In the genomic region with DNA sequence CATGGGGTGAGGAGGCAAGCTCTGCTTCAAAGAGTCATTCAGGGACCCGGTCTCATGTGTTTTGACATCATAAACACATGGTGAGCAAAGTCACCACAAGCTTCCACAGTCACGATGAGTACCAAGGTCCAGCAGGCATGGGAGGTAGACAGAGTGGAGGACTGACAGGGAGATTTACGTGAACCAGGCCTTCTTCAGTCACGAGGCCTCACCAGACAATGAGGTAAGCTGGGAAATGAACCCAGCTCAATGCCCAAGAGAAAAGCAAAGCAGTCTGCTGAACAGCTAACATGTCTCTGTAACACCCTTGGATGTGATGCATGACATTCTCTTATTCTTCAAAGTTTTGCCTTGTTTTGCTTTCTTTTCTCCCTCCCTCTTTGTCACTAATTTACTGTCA, we compare ENCODE assay signal across 22 cellular contexts. TPM values are rescaled to one million over a fixed set of nuclear protein-coding genes. Genes with fewer than 3 reads are reported as not detected.
DNase-seq lines count a peak whose midpoint lies in the region; ATAC-seq, FAIRE-seq and TF ChIP-seq lines count a peak whose summit lies in the region.
"Had no signal": no experiment of that assay in that cellular context is flagged by ENCODE, and none has a peak within 500 bp of the region (broad histone marks: within the 10 kb centered on the region; RNA-seq: fewer than 3 reads in every experiment).

No MANE protein-coding gene starts in this region.

- no peak overlapping the region for H3K27ac ChIP-seq in naive thymus-derived CD4-positive, alpha-beta T cell (ENCODE audit: low read depth, low read length)
- H3K27ac ChIP-seq in transverse colon = no peak overlapping the region
- H3K27ac ChIP-seq: cardiac muscle cell, ovary, right lobe of liver had no signal

- FAIRE-seq in GM18507 (lab: Jason Lieb, UNC) = peak; percentile 36
- FAIRE-seq in GM12892 (lab: Jason Lieb, UNC) = no peak

- H3K4me1 ChIP-seq in naive thymus-derived CD4-positive, alpha-beta T cell (ENCODE audit: control insufficient read depth in 2 of 2, insufficient read depth in 2 of 2, low read length in 2 of 2) = no peaks in the 10 kb centered on the region
- H3K4me1 ChIP-seq in transverse colon = no peaks in the 10 kb centered on the region
- H3K4me1 ChIP-seq: right lobe of liver had no signal

- TF ChIP-seq POLR2A in transverse colon (IDR thresholded peaks at IDR 0.05) = no peak
- no peak for TF ChIP-seq POLR2A in GM12892 (IDR thresholded peaks at IDR 0.05; ENCODE audit: low read depth, low read length)

- WGBS in transverse colon (ENCODE audit: low coverage in 1 of 2), 2 donors = 64 to 71% methylated on average over 3 to 4 of the region's 4 CpGs

- POLR2A ChIA-PET in activated B cell treated with CpG ODN at 0.5 μM for 24 hours (lab: Charles Lee) = interaction anchor here (1.1 kb wide), 1 partner anchor 10 kb away, joined by 3 read pairs; no protein-coding TSS in a partner anchor
- POLR2A ChIA-PET in naive thymus-derived CD4-positive, alpha-beta T cell (lab: Charles Lee) = no interaction called here

- H3K9me3 Mint-ChIP-seq in activated B cell treated with CpG ODN at 0.5 μM for 24 hours (no peaks in the 10 kb centered on the region), natural killer cell (peaks cover 0 to 4% of the 10 kb centered on the region in 2 donors)
- peaks cover 0 to 11% (median under 1%) of the 10 kb centered on the region in 11 donors for H3K9me3 Mint-ChIP-seq in naive thymus-derived CD4-positive, alpha-beta T cell

- H3K36me3 ChIP-seq in naive thymus-derived CD4-positive, alpha-beta T cell (ENCODE audit: control insufficient read depth in 2 of 3, insufficient read depth in 3 of 3, low read length in 3 of 3) = no peaks in the 10 kb centered on the region
- no peaks in the 10 kb centered on the region for H3K36me3 ChIP-seq in transverse colon
- H3K36me3 ChIP-seq: cardiac muscle cell, ovary, right lobe of liver had no signal

- TF ChIP-seq CTCF in activated B cell treated with CpG ODN at 0.5 μM for 24 hours (IDR thresholded peaks at IDR 0.05) (no peak), transverse colon (IDR thresholded peaks at IDR 0.05) (no peak), natural killer cell (IDR thresholded peaks at IDR 0.05) (no peak)

- no peak overlapping the region for H3K4me3 Mint-ChIP-seq in activated B cell treated with CpG ODN at 0.5 μM for 24 hours
- no peak overlapping the region for H3K4me3 Mint-ChIP-seq in naive thymus-derived CD4-positive, alpha-beta T cell
- H3K4me3 Mint-ChIP-seq in natural killer cell = no peak overlapping the region
- H3K4me3 Mint-ChIP-seq: activated CD4-positive, alpha-beta T cell treated with anti-CD3 and anti-CD28 coated beads for 36 hours; activated CD8-positive, alpha-beta memory T cell treated with anti-CD3 and anti-CD28 coated beads, Interleukin-2, amount 10 ng/mL, durations not matched to agents 7 days and 5 days; activated T-helper 17 cell treated with anti-CD3 and anti-CD28 coated beads, Interleukin-2, amount 50 U/mL, for 72 hours; stimulated activated naive CD8-positive, alpha-beta T cell treated with anti-CD3 and anti-CD28 coated beads, Interleukin-15, Interleukin-2, amounts not matched to agents 100 ng/mL and 50 ng/mL, for 24 hours had no signal

- ATAC-seq in GM21619 (IDR thresholded peaks at IDR 0.05; ENCODE audit: unreplicated experiment) = peak; percentile 46
- ATAC-seq in activated B cell treated with CpG ODN at 0.5 μM for 24 hours (ENCODE audit: low read depth) = peak; percentile 34
- ATAC-seq in naive thymus-derived CD4-positive, alpha-beta T cell = peak; percentile 18
- no peak for ATAC-seq in natural killer cell
- ATAC-seq: activated CD4-positive, alpha-beta T cell treated with anti-CD3 and anti-CD28 coated beads for 36 hours; activated CD8-positive, alpha-beta memory T cell treated with anti-CD3 and anti-CD28 coated beads, Interleukin-2, amount 10 ng/mL, durations not matched to agents 7 days and 5 days; activated T-helper 17 cell treated with anti-CD3 and anti-CD28 coated beads, Interleukin-2, amount 50 U/mL, for 72 hours; HCT116; PC-3; right lobe of liver had no signal

- DNase-seq in GM18507 (ENCODE audit: extremely low spot score, insufficient read length, low read depth) (no peak), activated B cell treated with CpG ODN at 0.5 μM for 24 hours (no peak), hypothalamus (lab: John Stamatoyannopoulos, UW) (no peak), transverse colon (no peak), GM12892 (ENCODE audit: insufficient read length) (no peak), natural killer cell (no peak)
- DNase-seq in naive thymus-derived CD4-positive, alpha-beta T cell = no peak
- DNase-seq: activated CD4-positive, alpha-beta T cell treated with anti-CD3 and anti-CD28 coated beads for 36 hours; activated CD8-positive, alpha-beta memory T cell treated with anti-CD3 and anti-CD28 coated beads, Interleukin-2, amount 10 ng/mL, durations not matched to agents 7 days and 5 days; COR-L47; KG1; NCI-H1105; ovary; PC-3; right lobe of liver had no signal

- CTCF ChIA-PET in activated B cell treated with CpG ODN at 0.5 μM for 24 hours (lab: Charles Lee) = no interaction called here
- CTCF ChIA-PET in naive thymus-derived CD4-positive, alpha-beta T cell (lab: Charles Lee) = no interaction called here

- H3K27me3 ChIP-seq in naive thymus-derived CD4-positive, alpha-beta T cell (ENCODE audit: control insufficient read depth in 2 of 2, insufficient read depth in 2 of 2, low read length in 2 of 2) = no peaks in the 10 kb centered on the region
- no peaks in the 10 kb centered on the region for H3K27me3 ChIP-seq in transverse colon
- H3K27me3 ChIP-seq: cardiac muscle cell, ovary, right lobe of liver had no signal

- no peak overlapping the region for H3K4me3 ChIP-seq in naive thymus-derived CD4-positive, alpha-beta T cell (ENCODE audit: low read length)
- no peak overlapping the region for H3K4me3 ChIP-seq in transverse colon
- H3K4me3 ChIP-seq: cardiac muscle cell, ovary, right lobe of liver had no signal

- H3K9me3 ChIP-seq in naive thymus-derived CD4-positive, alpha-beta T cell (ENCODE audit: control insufficient read depth in 2 of 3, low read length in 3 of 3) = no peaks in the 10 kb centered on the region
- no peaks in the 10 kb centered on the region for H3K9me3 ChIP-seq in transverse colon
- H3K9me3 ChIP-seq: ovary, right lobe of liver had no signal

- H3K36me3 Mint-ChIP-seq in activated B cell treated with CpG ODN at 0.5 μM for 24 hours (ENCODE audit: low read depth) (no peaks in the 10 kb centered on the region), natural killer cell (no peaks in the 10 kb centered on the region)
- H3K36me3 Mint-ChIP-seq in naive thymus-derived CD4-positive, alpha-beta T cell = no peaks in the 10 kb centered on the region
- H3K36me3 Mint-ChIP-seq: activated CD8-positive, alpha-beta memory T cell treated with anti-CD3 and anti-CD28 coated beads, Interleukin-2, amount 10 ng/mL, durations not matched to agents 7 days and 5 days had no signal

- H3K27ac Mint-ChIP-seq in activated B cell treated with CpG ODN at 0.5 μM for 24 hours (peak overlapping the region; percentile 18), natural killer cell (no peak overlapping the region)
- no peak overlapping the region for H3K27ac Mint-ChIP-seq in naive thymus-derived CD4-positive, alpha-beta T cell
- H3K27ac Mint-ChIP-seq: activated CD4-positive, alpha-beta T cell treated with anti-CD3 and anti-CD28 coated beads for 36 hours; activated CD8-positive, alpha-beta memory T cell treated with anti-CD3 and anti-CD28 coated beads, Interleukin-2, amount 10 ng/mL, durations not matched to agents 7 days and 5 days; activated T-helper 17 cell treated with anti-CD3 and anti-CD28 coated beads, Interleukin-2, amount 50 U/mL, for 72 hours; stimulated activated naive CD8-positive, alpha-beta T cell treated with anti-CD3 and anti-CD28 coated beads, Interleukin-15, Interleukin-2, amounts not matched to agents 100 ng/mL and 50 ng/mL, for 24 hours had no signal

- in situ Hi-C loops in transverse colon (cut with MboI; ENCODE audit: low pct_ligation_motif_present in 1 of 4, low pct_unique_long_range_greater_than_20kb in 1 of 4, low sequenced_read_pairs in 3 of 4) = no loop called here

- intact Hi-C loops in activated B cell treated with CpG ODN at 0.5 μM for 24 hours (cut with micrococcal nuclease) = no loop called here
- intact Hi-C loops in naive thymus-derived CD4-positive, alpha-beta T cell (cut with micrococcal nuclease) = no loop called here
- intact Hi-C loops in transverse colon (cut with DNase I; ENCODE audit: low total_unique reads) = no loop called here
- intact Hi-C loops in natural killer cell (cut with micrococcal nuclease) = no loop called here

- no peak for TF ChIP-seq EP300 in transverse colon (IDR thresholded peaks at IDR 0.05; ENCODE audit: low read depth)

- H3K27me3 Mint-ChIP-seq in activated B cell treated with CpG ODN at 0.5 μM for 24 hours = peaks cover 2% of the 10 kb centered on the region
- peaks cover 0 to 7% (median 0%) of the 10 kb centered on the region in 5 donors for H3K27me3 Mint-ChIP-seq in naive thymus-derived CD4-positive, alpha-beta T cell
- H3K27me3 Mint-ChIP-seq in natural killer cell (ENCODE audit: low read depth in 2 of 2) = peaks cover 0 to 6% of the 10 kb centered on the region in 2 donors
- H3K27me3 Mint-ChIP-seq: activated CD8-positive, alpha-beta memory T cell treated with anti-CD3 and anti-CD28 coated beads, Interleukin-2, amount 10 ng/mL, durations not matched to agents 7 days and 5 days; activated T-helper 17 cell treated with anti-CD3 and anti-CD28 coated beads, Interleukin-2, amount 50 U/mL, for 72 hours; stimulated activated naive CD8-positive, alpha-beta T cell treated with anti-CD3 and anti-CD28 coated beads, Interleukin-15, Interleukin-2, amounts not matched to agents 100 ng/mL and 50 ng/mL, for 24 hours had no signal

- peaks cover 7% of the 10 kb centered on the region for H3K4me1 Mint-ChIP-seq in activated B cell treated with CpG ODN at 0.5 μM for 24 hours
- H3K4me1 Mint-ChIP-seq in naive thymus-derived CD4-positive, alpha-beta T cell = no peaks in the 10 kb centered on the region
- H3K4me1 Mint-ChIP-seq in natural killer cell = no peaks in the 10 kb centered on the region
- H3K4me1 Mint-ChIP-seq: activated CD4-positive, alpha-beta T cell treated with anti-CD3 and anti-CD28 coated beads for 36 hours; activated CD8-positive, alpha-beta memory T cell treated with anti-CD3 and anti-CD28 coated beads, Interleukin-2, amount 10 ng/mL, durations not matched to agents 7 days and 5 days; activated T-helper 17 cell treated with anti-CD3 and anti-CD28 coated beads, Interleukin-2, amount 50 U/mL, for 72 hours had no signal

RNA-seq across cellular contexts. Expression of gene PPP1R17, which starts 8.8 kb away (rescaled TPM):
- total RNA-seq in activated B cell treated with CpG ODN at 0.5 μM for 24 hours = not detected in 2 replicates
- 1 to 10 TPM in 1 of 5 experiments, not detected in 4; 1.4 TPM for total RNA-seq in naive thymus-derived CD4-positive, alpha-beta T cell
- not detected for polyA plus RNA-seq in naive thymus-derived CD4-positive, alpha-beta T cell
- not detected for total RNA-seq in transverse colon
- not detected for polyA plus RNA-seq in GM12892 (2012; ENCODE audit: missing spikeins)
- total RNA-seq in natural killer cell = not detected
- total RNA-seq: activated CD4-positive, alpha-beta T cell treated with anti-CD3 and anti-CD28 coated beads for 36 hours; activated CD8-positive, alpha-beta memory T cell treated with anti-CD3 and anti-CD28 coated beads, Interleukin-2, amount 10 ng/mL, durations not matched to agents 7 days and 5 days; activated T-helper 17 cell treated with anti-CD3 and anti-CD28 coated beads, Interleukin-2, amount 50 U/mL, for 72 hours; cardiac muscle cell; lower leg skin; PC-3; right lobe of liver; urinary bladder had no signal
- polyA plus RNA-seq: cardiac muscle cell, ovary, urinary bladder had no signal

Comparison
In these comparisons a context has a peak if more than half of its experiments do, and no peak if none do; other contexts are left out.
1. ATAC-seq: peak in GM21619 (single experiment), activated B cell treated with CpG ODN at 0.5 μM for 24 hours (single experiment) and naive thymus-derived CD4-positive, alpha-beta T cell (single experiment); none in natural killer cell (0 of 3).